Comparison of ENCODE assay signal across 10 cellular contexts in genomic region chr3:125968121-125968520, GRCh38. TPM values are rescaled to one million over a fixed set of nuclear protein-coding genes. Genes with fewer than 3 reads are reported as not detected.
"Had no signal": no experiment of that assay in that cellular context is flagged by ENCODE, and none has a peak within 500 bp of the region (broad histone marks: within the 10 kb centered on the region; RNA-seq: fewer than 3 reads in every experiment).

No MANE protein-coding gene starts in this region.

RNA-seq across cellular contexts. Expression of gene ROPN1B, which starts 0.9 kb away (rescaled TPM):
- total RNA-seq: colonic mucosa; dermis microvascular lymphatic vessel endothelial cell; endodermal cell; esophagus mucosa; esophagus squamous epithelium; glomerular endothelial cell; kidney; mammary epithelial cell; mucosa of gallbladder; naive thymus-derived CD4-positive, alpha-beta T cell had no signal
